15 cellular contexts compared by ENCODE assay signal in genomic region chr9:128080218-128080617, GRCh38. TPM values are rescaled to one million over a fixed set of nuclear protein-coding genes. Genes with fewer than 3 reads are reported as not detected.
A peak's percentile ranks its signal among the peaks of the same experiment; 100 is the strongest.
DNase-seq lines count a peak whose midpoint lies in the region; ATAC-seq and TF ChIP-seq lines count a peak whose summit lies in the region.
"Had no signal": no experiment of that assay in that cellular context is flagged by ENCODE, and none has a peak within 500 bp of the region (broad histone marks: within the 10 kb centered on the region; RNA-seq: fewer than 3 reads in every experiment).

No MANE protein-coding gene starts in this region.

- WGBS in mammary epithelial cell (ENCODE audit: low coverage, missing lambda C conversion rate) = 100% methylated on average over 5 of the region's 5 CpGs

- H3K36me3 ChIP-seq in breast epithelium (no peaks in the 10 kb centered on the region), mammary epithelial cell (ENCODE audit: insufficient read depth, low read length) (no peaks in the 10 kb centered on the region), fibroblast of lung (ENCODE audit: control insufficient read depth, insufficient read depth, low read length) (no peaks in the 10 kb centered on the region), parathyroid adenoma (ENCODE audit: control insufficient read depth, insufficient read depth, low read length) (no peaks in the 10 kb centered on the region), vagina (no peaks in the 10 kb centered on the region)

- peaks cover 24% of the 10 kb centered on the region for H3K4me1 Mint-ChIP-seq in progenitor cell of endocrine pancreas (ENCODE audit: low read depth)

- H3K4me1 ChIP-seq in breast epithelium = peaks cover 5 to 10% of the 10 kb centered on the region in 2 donors
- peaks cover 14% of the 10 kb centered on the region for H3K4me1 ChIP-seq in mammary epithelial cell (ENCODE audit: insufficient read depth, low read length)
- peaks cover 31% of the 10 kb centered on the region for H3K4me1 ChIP-seq in fibroblast of lung (ENCODE audit: control insufficient read depth, extremely low read depth, insufficient read depth, low read length)
- peaks cover 33% of the 10 kb centered on the region for H3K4me1 ChIP-seq in parathyroid adenoma
- H3K4me1 ChIP-seq in vagina = peaks cover 96% of the 10 kb centered on the region

- H3K27me3 Mint-ChIP-seq in progenitor cell of endocrine pancreas = no peaks in the 10 kb centered on the region
- H3K27me3 Mint-ChIP-seq: activated naive CD4-positive, alpha-beta T cell treated with anti-CD3 and anti-CD28 coated beads, Interleukin-2, amount 50 U/mL, for 24 hours had no signal

- no TSS peak for BruUV-seq in mammary epithelial cell (replicated peaks; lab: Mats Ljungman, UMichigan)

- H3K27me3 ChIP-seq in breast epithelium (no peaks in the 10 kb centered on the region), mammary epithelial cell (ENCODE audit: insufficient read depth, low read length) (no peaks in the 10 kb centered on the region), fibroblast of lung (ENCODE audit: control insufficient read depth, insufficient read depth, low read length) (no peaks in the 10 kb centered on the region), parathyroid adenoma (ENCODE audit: control insufficient read depth, insufficient read depth, low read length) (no peaks in the 10 kb centered on the region), vagina (no peaks in the 10 kb centered on the region)

- H3K9ac ChIP-seq in mammary epithelial cell (ENCODE audit: insufficient read depth, low read length) (no peak overlapping the region), fibroblast of lung (ENCODE audit: insufficient read depth, low read length) (no peak overlapping the region), parathyroid adenoma (no peak overlapping the region)

- no peak overlapping the region for H3K4me3 Mint-ChIP-seq in progenitor cell of endocrine pancreas (ENCODE audit: low read depth)
- H3K4me3 Mint-ChIP-seq: activated naive CD4-positive, alpha-beta T cell treated with anti-CD3 and anti-CD28 coated beads, Interleukin-2, amount 50 U/mL, for 24 hours; activated T-helper 1 cell treated with anti-CD3 and anti-CD28 coated beads, Interleukin-12 subunit alpha, Interleukin-12 subunit beta, Interleukin-2, Interleukin-4 antibody, amounts not matched to agents 30 ng/mL and 10 ng/mL and 1 ng/mL, durations not matched to agents 14 hours and 24 hours and 36 hours had no signal

- DNase-seq in breast epithelium (ENCODE audit: low spot score in 2 of 2) (no peak), mammary epithelial cell (no peak), fibroblast of lung (ENCODE audit: low read depth in 2 of 2) (no peak), vagina (ENCODE audit: extremely low spot score in 2 of 2) (no peak), progenitor cell of endocrine pancreas (ENCODE audit: low spot score, unreplicated experiment) (no peak)
- DNase-seq: activated CD4-positive, CD25-positive, alpha-beta regulatory T cell treated with anti-CD3 and anti-CD28 coated beads, Interleukin-2, amount 50 U/mL, for 72 hours; C1 segment of cervical spinal cord; cortex of kidney; NCI-H524; stimulated activated naive CD4-positive, alpha-beta T cell treated with Interleukin-2 at 50 U/mL for 16 hours had no signal

- H4K20me1 ChIP-seq in mammary epithelial cell (ENCODE audit: insufficient read depth, low read length) (no peaks in the 10 kb centered on the region), fibroblast of lung (ENCODE audit: control insufficient read depth, extremely low read depth, insufficient read depth, low read length) (no peaks in the 10 kb centered on the region)

- no peak overlapping the region for H2AFZ ChIP-seq in mammary epithelial cell (ENCODE audit: low read depth, low read length)
- no peak overlapping the region for H2AFZ ChIP-seq in fibroblast of lung (ENCODE audit: low read length)
- H2AFZ ChIP-seq in parathyroid adenoma = no peak overlapping the region

- H3K4me3 ChIP-seq in breast epithelium (no peak overlapping the region), mammary epithelial cell (replicated peaks in 1 of 3; ENCODE audit: insufficient read depth in 1 of 3, low read depth in 2 of 3, low read length in 3 of 3) (no peak overlapping the region), fibroblast of lung (replicated peaks in 1 of 4; ENCODE audit: control extremely low read depth in 1 of 4, insufficient read depth in 1 of 4, low read depth in 3 of 4, low read length in 4 of 4) (no peak overlapping the region), parathyroid adenoma (ENCODE audit: low read depth, low read length) (no peak overlapping the region), vagina (no peak overlapping the region)

- H3K27ac ChIP-seq in breast epithelium (peak overlapping the region; percentile 83 to 85), mammary epithelial cell (ENCODE audit: insufficient read depth, low read depth, low read length) (no peak overlapping the region), fibroblast of lung (ENCODE audit: insufficient read depth, low read length) (peak overlapping the region; percentile 90), parathyroid adenoma (peak overlapping the region; percentile 96), vagina (peak overlapping the region; percentile 85)

- H3K9me3 ChIP-seq in breast epithelium = no peaks in the 10 kb centered on the region
- no peaks in the 10 kb centered on the region for H3K9me3 ChIP-seq in mammary epithelial cell (replicated peaks; ENCODE audit: insufficient read depth, low read length)
- no peaks in the 10 kb centered on the region for H3K9me3 ChIP-seq in fibroblast of lung (ENCODE audit: control insufficient read depth, insufficient read depth, low read depth, low read length)
- H3K9me3 ChIP-seq in parathyroid adenoma (ENCODE audit: control insufficient read depth, low read length) = no peaks in the 10 kb centered on the region
- no peaks in the 10 kb centered on the region for H3K9me3 ChIP-seq in vagina

- intact Hi-C loops in breast epithelium (cut with DNase I; ENCODE audit: low total_unique reads) = loop anchor here (10.0 kb wide), 1 partner anchor 105 kb away; no protein-coding TSS in a partner anchor
- intact Hi-C loops in mammary epithelial cell (cut with micrococcal nuclease) = no loop called here
- intact Hi-C loops in vagina (cut with DNase I) = no loop called here

- ATAC-seq in HG03460 (IDR thresholded peaks at IDR 0.05; ENCODE audit: unreplicated experiment) (no peak), HG03469 (IDR thresholded peaks at IDR 0.05; ENCODE audit: unreplicated experiment) (no peak)

- H3K36me3 Mint-ChIP-seq in progenitor cell of endocrine pancreas (ENCODE audit: insufficient read depth) = peaks cover 2% of the 10 kb centered on the region

- TF ChIP-seq POLR2A in breast epithelium (IDR thresholded peaks at IDR 0.05) (no peak), vagina (IDR thresholded peaks at IDR 0.05) (no peak)

- H3K79me2 ChIP-seq in mammary epithelial cell (ENCODE audit: insufficient read depth, low read length) = peaks cover 45% of the 10 kb centered on the region
- peaks cover 49% of the 10 kb centered on the region for H3K79me2 ChIP-seq in fibroblast of lung (ENCODE audit: control insufficient read depth, insufficient read depth, low read length)
- peaks cover under 1% of the 10 kb centered on the region for H3K79me2 ChIP-seq in parathyroid adenoma

- dilution Hi-C loops in mammary epithelial cell (cut with HindIII; ENCODE audit: low sequenced_read_pairs) = no loop called here

- CTCF ChIA-PET in mammary epithelial cell (lab: Charles Lee; ENCODE audit: low non-redundant PET) = no interaction called here

- no peak overlapping the region for H3K4me2 ChIP-seq in mammary epithelial cell (ENCODE audit: insufficient read depth, low read depth, low read length)
- H3K4me2 ChIP-seq in fibroblast of lung (ENCODE audit: extremely low read depth, insufficient read depth, low read length) = no peak overlapping the region
- H3K4me2 ChIP-seq in parathyroid adenoma (ENCODE audit: low read length) = no peak overlapping the region

- in situ Hi-C loops in mammary epithelial cell (cut with MboI; ENCODE audit: low sequenced_read_pairs in 2 of 2) = no loop called here

- H3K9me3 Mint-ChIP-seq in progenitor cell of endocrine pancreas (ENCODE audit: low read depth) = no peaks in the 10 kb centered on the region
- H3K9me3 Mint-ChIP-seq: activated naive CD4-positive, alpha-beta T cell treated with anti-CD3 and anti-CD28 coated beads, Interleukin-2, amount 50 U/mL, for 24 hours; activated T-helper 1 cell treated with anti-CD3 and anti-CD28 coated beads, Interleukin-12 subunit alpha, Interleukin-12 subunit beta, Interleukin-2, Interleukin-4 antibody, amounts not matched to agents 30 ng/mL and 10 ng/mL and 1 ng/mL, durations not matched to agents 14 hours and 24 hours and 36 hours had no signal

- TF ChIP-seq CTCF in breast epithelium (IDR thresholded peaks at IDR 0.05) (no peak), mammary epithelial cell (conservative IDR thresholded peaks at IDR 0.05 in 1 of 2, IDR thresholded peaks at IDR 0.05 in 1 of 2; ENCODE audit: extremely low read depth in 1 of 2, insufficient read depth in 1 of 2, low read depth in 1 of 2, low read length in 2 of 2) (no peak), fibroblast of lung (conservative IDR thresholded peaks at IDR 0.05 in 1 of 2, IDR thresholded peaks at IDR 0.05 in 1 of 2; ENCODE audit: low read depth in 1 of 2, low read length in 2 of 2) (no peak), parathyroid adenoma (IDR thresholded peaks at IDR 0.05) (no peak), vagina (IDR thresholded peaks at IDR 0.05) (no peak), progenitor cell of endocrine pancreas (IDR thresholded peaks at IDR 0.05; ENCODE audit: unreplicated experiment) (no peak)

- H3K27ac Mint-ChIP-seq in progenitor cell of endocrine pancreas = no peak overlapping the region

RNA-seq across cellular contexts. Expression of gene SLC25A25, which starts 12.2 kb away (rescaled TPM):
- total RNA-seq in breast epithelium (10 to 100 TPM; 27.2 to 43.9 (median 33.1) TPM), mammary epithelial cell (10 to 100 TPM; 10.8 to 12.8 TPM), fibroblast of lung (24.1 and 30.7 TPM in 2 replicates), vagina (44.4 TPM), progenitor cell of endocrine pancreas (9.7 and 10.0 TPM in 2 replicates)
- polyA plus RNA-seq in mammary epithelial cell (5.0 TPM), fibroblast of lung (11.2 and 14.0 TPM in 2 replicates)
- polyA minus RNA-seq in mammary epithelial cell (13.0 TPM), fibroblast of lung (ENCODE audit: low replicate concordance) (19.2 and 22.6 TPM in 2 replicates)
- polyA plus RNA-seq in fibroblast of lung (2012) = 14.1 and 16.2 TPM in 2 replicates

RNA-seq across cellular contexts. Expression of gene NAIF1, which starts 13.1 kb away (rescaled TPM):
- 10 to 100 TPM in 2 of 3 donors, 1 to 10 TPM in 1; 8.8 to 13.1 (median 11.9) TPM for total RNA-seq in breast epithelium
- total RNA-seq in mammary epithelial cell = 1 to 10 TPM; 6.8 to 9.3 TPM
- polyA plus RNA-seq in mammary epithelial cell = 7.6 TPM
- polyA minus RNA-seq in mammary epithelial cell = 5.1 TPM
- 12.6 and 13.2 TPM in 2 replicates for total RNA-seq in fibroblast of lung
- 5.5 and 7.1 TPM in 2 replicates for polyA plus RNA-seq in fibroblast of lung
- 6.4 and 8.0 TPM in 2 replicates for polyA plus RNA-seq in fibroblast of lung (2012)
- polyA minus RNA-seq in fibroblast of lung (ENCODE audit: low replicate concordance) = 3.0 and 20.0 TPM in 2 replicates
- 13.3 TPM for total RNA-seq in vagina
- total RNA-seq in progenitor cell of endocrine pancreas = 9.6 and 10.8 TPM in 2 replicates

RNA-seq across cellular contexts. Expression of gene PTGES2, which starts 47.3 kb away (rescaled TPM):
- 10 to 100 TPM; 35.7 to 86.9 (median 55.0) TPM for total RNA-seq in breast epithelium
- total RNA-seq in mammary epithelial cell = 10 to 100 TPM; 39.7 to 70.1 TPM
- 78.2 TPM for polyA plus RNA-seq in mammary epithelial cell
- polyA minus RNA-seq in mammary epithelial cell = 30.4 TPM
- 57.3 and 57.6 TPM in 2 replicates for total RNA-seq in fibroblast of lung
- polyA plus RNA-seq in fibroblast of lung = 44.8 and 60.7 TPM in 2 replicates
- polyA plus RNA-seq in fibroblast of lung (2012) = 47.2 and 75.5 TPM in 2 replicates
- polyA minus RNA-seq in fibroblast of lung (ENCODE audit: low replicate concordance) = 38.8 and 98.7 TPM in 2 replicates
- 101 TPM for total RNA-seq in vagina
- total RNA-seq in progenitor cell of endocrine pancreas = 60.4 and 61.5 TPM in 2 replicates
